In genomic region chrX:10569946-10570345, GRCh38 we compare ENCODE assay signal across 16 cellular contexts. TPM values are rescaled to one million over a fixed set of nuclear protein-coding genes. Genes with fewer than 3 reads are reported as not detected.
DNase-seq lines count a peak whose midpoint lies in the region; ATAC-seq, FAIRE-seq and TF ChIP-seq lines count a peak whose summit lies in the region.
"Had no signal": no experiment of that assay in that cellular context is flagged by ENCODE, and none has a peak within 500 bp of the region (broad histone marks: within the 10 kb centered on the region; RNA-seq: fewer than 3 reads in every experiment).

No MANE protein-coding gene starts in this region.

- H3K4me1 ChIP-seq in mammary epithelial cell (ENCODE audit: insufficient read depth, low read length) (peaks cover 25% of the 10 kb centered on the region), colonic mucosa (no peaks in the 10 kb centered on the region), small intestine (ENCODE audit: control insufficient read depth in 2 of 2, insufficient read depth in 1 of 2, low read depth in 1 of 2, low read length in 1 of 2) (no peaks in the 10 kb centered on the region)
- H3K4me1 ChIP-seq: upper lobe of left lung had no signal

- H3K9me3 Mint-ChIP-seq in HFFc6 (peaks cover 4% of the 10 kb centered on the region; the same call in 1 of the 2 replicates), mesothelial cell of epicardium (peaks cover 29% of the 10 kb centered on the region)

- H3K79me2 ChIP-seq in mammary epithelial cell (ENCODE audit: insufficient read depth, low read length) = peaks cover 61% of the 10 kb centered on the region

- ATAC-seq in GM18873 (IDR thresholded peaks at IDR 0.05; ENCODE audit: low FRiP score, unreplicated experiment) = no peak

- H3K36me3 Mint-ChIP-seq in HFFc6 (ENCODE audit: low read depth) (peaks cover 3% of the 10 kb centered on the region; the same call in 1 of the 2 replicates), mesothelial cell of epicardium (peaks cover 24% of the 10 kb centered on the region)
- H3K36me3 Mint-ChIP-seq: activated naive CD4-positive, alpha-beta T cell treated with anti-CD3 and anti-CD28 coated beads, Interleukin-2, amount 10 ng/mL, durations not matched to agents 7 days and 5 days had no signal

- H3K27ac ChIP-seq in mammary epithelial cell (ENCODE audit: insufficient read depth, low read depth, low read length) (peak overlapping the region; percentile 54), colonic mucosa (no peak overlapping the region), small intestine (ENCODE audit: low read depth in 1 of 2, low read length in 1 of 2) (no peak overlapping the region)
- H3K27ac ChIP-seq: esophagus muscularis mucosa, upper lobe of left lung had no signal

- intact Hi-C loops in mammary epithelial cell (cut with micrococcal nuclease) = no loop called here
- intact Hi-C loops in colonic mucosa (cut with DNase I) = no loop called here

- H3K4me3 Mint-ChIP-seq in HFFc6 = peak overlapping the region; percentile 38
- no peak overlapping the region for H3K4me3 Mint-ChIP-seq in mesothelial cell of epicardium
- H3K4me3 Mint-ChIP-seq: activated naive CD4-positive, alpha-beta T cell treated with anti-CD3 and anti-CD28 coated beads, Interleukin-2, amount 10 ng/mL, durations not matched to agents 7 days and 5 days had no signal

- WGBS in mammary epithelial cell (ENCODE audit: low coverage, missing lambda C conversion rate) = 24% methylated on average over 4 of the region's 4 CpGs
- 62 to 82% (median 74%) methylated on average over 4 of the region's 4 CpGs for WGBS in small intestine, 3 donors

- no TSS peak for BruUV-seq in mammary epithelial cell (replicated peaks; lab: Mats Ljungman, UMichigan)

- no peak for TF ChIP-seq CTCF in HFFc6 (IDR thresholded peaks at IDR 0.05)
- no peak for TF ChIP-seq CTCF in mammary epithelial cell (conservative IDR thresholded peaks at IDR 0.05 in 1 of 2, IDR thresholded peaks at IDR 0.05 in 1 of 2; ENCODE audit: extremely low read depth in 1 of 2, insufficient read depth in 1 of 2, low read depth in 1 of 2, low read length in 2 of 2)
- TF ChIP-seq CTCF in mesothelial cell of epicardium (IDR thresholded peaks at IDR 0.05; ENCODE audit: unreplicated experiment) = no peak
- TF ChIP-seq CTCF in colonic mucosa (IDR thresholded peaks at IDR 0.05) = no peak

- H3K27ac Mint-ChIP-seq in HFFc6 = peak overlapping the region; percentile 83
- H3K27ac Mint-ChIP-seq in mesothelial cell of epicardium = peak overlapping the region; percentile 86
- H3K27ac Mint-ChIP-seq: activated naive CD4-positive, alpha-beta T cell treated with anti-CD3 and anti-CD28 coated beads, Interleukin-2, amount 10 ng/mL, durations not matched to agents 7 days and 5 days; progenitor cell of endocrine pancreas had no signal

- dilution Hi-C loops in mammary epithelial cell (cut with HindIII; ENCODE audit: low sequenced_read_pairs) = no loop called here

- no peaks in the 10 kb centered on the region for H3K27me3 ChIP-seq in mammary epithelial cell (ENCODE audit: insufficient read depth, low read length)
- H3K27me3 ChIP-seq in colonic mucosa = no peaks in the 10 kb centered on the region
- H3K27me3 ChIP-seq in small intestine (ENCODE audit: control insufficient read depth in 2 of 2, insufficient read depth in 2 of 2, low read length in 2 of 2) = no peaks in the 10 kb centered on the region
- H3K27me3 ChIP-seq in H7 (ENCODE audit: control insufficient read depth, insufficient read depth, low read length) = no peaks in the 10 kb centered on the region
- H3K27me3 ChIP-seq: esophagus muscularis mucosa, upper lobe of left lung had no signal

- H4K20me1 ChIP-seq in mammary epithelial cell (ENCODE audit: insufficient read depth, low read length) = no peaks in the 10 kb centered on the region

- no peak for FAIRE-seq in small intestine (lab: Jason Lieb, UNC)

- peak overlapping the region; percentile 10 for H3K4me2 ChIP-seq in mammary epithelial cell (ENCODE audit: insufficient read depth, low read depth, low read length)

- H2AFZ ChIP-seq in mammary epithelial cell (ENCODE audit: low read depth, low read length) = no peak overlapping the region

- CTCF ChIA-PET in mammary epithelial cell (lab: Charles Lee; ENCODE audit: low non-redundant PET) = no interaction called here

- no peak overlapping the region for H3K4me3 ChIP-seq in mammary epithelial cell (replicated peaks in 1 of 3; ENCODE audit: insufficient read depth in 1 of 3, low read depth in 2 of 3, low read length in 3 of 3)
- H3K4me3 ChIP-seq in colonic mucosa = no peak overlapping the region
- H3K4me3 ChIP-seq in small intestine (ENCODE audit: low read depth in 1 of 2, low read length in 2 of 2) = no peak overlapping the region
- H3K4me3 ChIP-seq in H7 (ENCODE audit: insufficient read depth, low read depth, low read length) = no peak overlapping the region
- H3K4me3 ChIP-seq: esophagus muscularis mucosa, upper lobe of left lung had no signal

- H3K9me3 ChIP-seq in mammary epithelial cell (replicated peaks; ENCODE audit: insufficient read depth, low read length) (peaks cover 7% of the 10 kb centered on the region), colonic mucosa (no peaks in the 10 kb centered on the region), small intestine (ENCODE audit: control insufficient read depth, low read depth) (no peaks in the 10 kb centered on the region)
- H3K9me3 ChIP-seq: upper lobe of left lung had no signal

- H3K4me1 Mint-ChIP-seq in HFFc6 (ENCODE audit: low read depth) (peaks cover 64% of the 10 kb centered on the region), mesothelial cell of epicardium (peaks cover 26% of the 10 kb centered on the region)
- H3K4me1 Mint-ChIP-seq: activated naive CD4-positive, alpha-beta T cell treated with anti-CD3 and anti-CD28 coated beads, Interleukin-2, amount 10 ng/mL, durations not matched to agents 7 days and 5 days had no signal

- H3K27me3 Mint-ChIP-seq in HFFc6 (ENCODE audit: insufficient read depth) (no peaks in the 10 kb centered on the region), mesothelial cell of epicardium (ENCODE audit: low read depth) (no peaks in the 10 kb centered on the region)
- H3K27me3 Mint-ChIP-seq: activated naive CD4-positive, alpha-beta T cell treated with anti-CD3 and anti-CD28 coated beads, Interleukin-2, amount 10 ng/mL, durations not matched to agents 7 days and 5 days; progenitor cell of endocrine pancreas had no signal

- DNase-seq in AG08395 (ENCODE audit: low spot score) = peak; percentile 6
- DNase-seq in HFFc6 = peak; percentile 13
- peak; percentile 75 for DNase-seq in mammary epithelial cell
- DNase-seq in mesothelial cell of epicardium (ENCODE audit: low spot score in 2 of 2, unreplicated experiment in 2 of 2) = no peak
- DNase-seq in colonic mucosa = no peak
- DNase-seq in small intestine = no peak
- no peak for DNase-seq in H7
- DNase-seq: activated CD8-positive, alpha-beta memory T cell treated with anti-CD3 and anti-CD28 coated beads for 24 hours; activated naive CD4-positive, alpha-beta T cell treated with anti-CD3 and anti-CD28 coated beads, Interleukin-2, amount 10 ng/mL, durations not matched to agents 7 days and 5 days; NK-92 treated with Interleukin-12 subunit alpha and Interleukin-12 subunit beta, amount 100 ng/mL, for 24 hours; SIG-M5; stimulated activated CD4-positive, alpha-beta T cell treated with anti-CD3 and anti-CD28 coated beads, Interleukin-2, amount 100 ng/mL, for 24 hours; upper lobe of left lung had no signal

- H3K9ac ChIP-seq in mammary epithelial cell (ENCODE audit: insufficient read depth, low read length) (no peak overlapping the region), colonic mucosa (ENCODE audit: low read depth in 2 of 2, low read length in 2 of 2) (no peak overlapping the region)

- peaks cover 1% of the 10 kb centered on the region for H3K36me3 ChIP-seq in mammary epithelial cell (ENCODE audit: insufficient read depth, low read length)
- no peaks in the 10 kb centered on the region for H3K36me3 ChIP-seq in colonic mucosa
- no peaks in the 10 kb centered on the region for H3K36me3 ChIP-seq in small intestine (ENCODE audit: control insufficient read depth in 2 of 2, insufficient read depth in 2 of 2, low read length in 2 of 2)
- no peaks in the 10 kb centered on the region for H3K36me3 ChIP-seq in H7 (replicated peaks; ENCODE audit: control insufficient read depth, insufficient read depth, low read length)

- in situ Hi-C loops in mammary epithelial cell (cut with MboI; ENCODE audit: low sequenced_read_pairs in 2 of 2) = no loop called here

RNA-seq across cellular contexts. Expression of gene MID1, which starts 50.4 kb away (rescaled TPM):
- total RNA-seq in HFFc6 (2021; fragmentation: NEBNext Ultra II Directional; extraction: Animal tissue kit (Norgen Biotek cat#: 25700)) = 10 to 100 TPM; 17.9 to 21.8 (median 18.6) TPM
- total RNA-seq in mammary epithelial cell (10 to 100 TPM; 19.5 to 26.5 TPM), mesothelial cell of epicardium (48.3 to 52.5 TPM (median 48.8 TPM) in 3 replicates), colonic mucosa (10 to 100 TPM; 38.3 to 44.9 TPM)
- polyA plus RNA-seq in mammary epithelial cell (15.9 TPM), small intestine (1 to 10 TPM; 1.9 to 5.9 (median 3.4) TPM)
- polyA minus RNA-seq in mammary epithelial cell = 26.2 TPM
- total RNA-seq in H7 (2014; rRNA removed; shearing (Covaris generic)) = 55.1 and 63.4 TPM in 2 replicates

Comparison
In these comparisons a context has a peak if more than half of its experiments do, and no peak if none do; other contexts are left out.
1. DNase-seq: peak in AG08395 (single experiment), HFFc6 (single experiment) and mammary epithelial cell (single experiment); none in mesothelial cell of epicardium (0 of 2), colonic mucosa (single experiment), small intestine (single experiment) and H7 (single experiment).